In the genomic region with DNA sequence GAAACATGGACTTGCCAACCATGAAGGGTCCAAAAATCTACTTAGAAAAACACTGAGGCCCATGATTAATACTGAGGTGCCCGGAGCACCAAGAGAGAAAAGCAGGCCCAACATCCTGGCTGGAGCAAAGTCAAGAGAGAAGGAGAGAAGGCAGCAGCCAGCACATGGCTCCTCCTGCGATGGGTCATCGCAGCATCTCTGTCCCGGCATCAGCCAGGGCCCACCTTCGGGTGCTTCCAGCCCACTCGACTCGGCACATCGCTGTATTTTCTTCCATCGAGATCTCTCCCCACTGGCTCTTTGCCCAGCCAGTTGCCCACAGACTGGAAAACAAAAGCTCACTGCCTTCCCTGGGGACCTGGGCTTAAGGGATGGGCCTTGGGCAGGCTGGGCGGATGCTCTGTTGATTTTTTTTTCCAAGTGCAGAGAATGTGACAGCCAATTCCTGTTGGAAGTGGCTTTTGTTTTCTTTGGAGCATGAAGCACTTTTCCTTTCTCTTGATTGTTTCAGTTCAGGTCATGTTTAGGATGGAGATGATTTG, we compare ENCODE assay signal across 9 cellular contexts. TPM values are rescaled to one million over a fixed set of nuclear protein-coding genes. Genes with fewer than 3 reads are reported as not detected.
DNase-seq lines count a peak whose midpoint lies in the region; ATAC-seq and TF ChIP-seq lines count a peak whose summit lies in the region.
"Had no signal": no experiment of that assay in that cellular context is flagged by ENCODE, and none has a peak within 500 bp of the region (broad histone marks: within the 10 kb centered on the region; RNA-seq: fewer than 3 reads in every experiment).

No MANE protein-coding gene starts in this region.

- TF ChIP-seq CTCF in 22Rv1 (IDR thresholded peaks at IDR 0.05) (no peak), choroid plexus epithelial cell (conservative IDR thresholded peaks at IDR 0.05; ENCODE audit: low read depth, low read length) (no peak)

- peak; percentile 70 for DNase-seq in NCI-H128 (lab: John Stamatoyannopoulos, UW; ENCODE audit: unreplicated experiment)
- DNase-seq in choroid plexus epithelial cell (ENCODE audit: low read depth) = peak; percentile 58
- DNase-seq in mucosa of gallbladder (ENCODE audit: low spot score) = peak; percentile 17
- DNase-seq in NCI-H2227 treated with DMSO at 0.1 percent for 48 hours (lab: John Stamatoyannopoulos, UW) = no peak
- no peak for DNase-seq in activated gamma-delta T cell treated with Interleukin-2 at 50 U/mL for 16 hours
- DNase-seq: CD8-positive, alpha-beta memory T cell had no signal

- no peak overlapping the region for H3K4me3 ChIP-seq in choroid plexus epithelial cell (ENCODE audit: low read depth, low read length)

- no peak for ATAC-seq in HG03135 (IDR thresholded peaks at IDR 0.05; ENCODE audit: unreplicated experiment)
- no peak for ATAC-seq in GM21717 (IDR thresholded peaks at IDR 0.05; ENCODE audit: unreplicated experiment)

- H3K27ac ChIP-seq in 22Rv1 = peak overlapping the region; percentile 66

RNA-seq across cellular contexts. Expression of a gene that starts 58.1 kb away (rescaled TPM):
- 84.7 TPM for total RNA-seq in mucosa of gallbladder

Comparison
In these comparisons a context has a peak if more than half of its experiments do, and no peak if none do; other contexts are left out.
1. DNase-seq: peak in NCI-H128 (single experiment), choroid plexus epithelial cell (single experiment) and mucosa of gallbladder (single experiment); none in NCI-H2227 treated with DMSO at 0.1 percent for 48 hours (single experiment) and activated gamma-delta T cell treated with Interleukin-2 at 50 U/mL for 16 hours (single experiment).